Comparison of ENCODE assay signal across 16 cellular contexts in the genomic region with DNA sequence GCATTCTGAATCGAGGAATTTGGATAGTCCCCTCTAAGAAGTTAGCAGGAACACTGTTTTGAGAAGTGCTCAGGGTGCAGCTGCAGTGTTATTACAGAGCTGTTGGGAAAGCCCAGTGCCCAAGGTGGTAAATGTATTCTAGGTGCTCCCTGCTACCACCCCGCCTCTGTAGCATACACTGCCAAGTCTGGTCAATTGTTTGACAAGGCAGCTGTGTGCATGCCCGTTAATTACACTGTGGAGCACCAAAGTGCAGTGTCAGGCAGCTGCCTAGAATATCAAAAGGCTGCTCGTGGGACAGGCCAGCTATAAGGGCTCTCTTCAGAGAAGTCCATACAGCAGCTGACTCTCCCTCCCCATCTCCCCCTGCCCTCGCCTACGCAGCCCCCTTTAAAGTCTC.
DNase-seq lines count a peak whose midpoint lies in the region; ATAC-seq and TF ChIP-seq lines count a peak whose summit lies in the region.
"Had no signal": no experiment of that assay in that cellular context is flagged by ENCODE, and none has a peak within 500 bp of the region (broad histone marks: within the 10 kb centered on the region; RNA-seq: fewer than 3 reads in every experiment).

No MANE protein-coding gene starts in this region.

- H2BK120ac ChIP-seq in mesenchymal stem cell (ENCODE audit: low read depth, low read length), result no peak overlapping the region

- H3K14ac ChIP-seq in mesenchymal stem cell (ENCODE audit: low read length in 2 of 2), result no peak overlapping the region

- H3K4me1 ChIP-seq in SK-N-SH (ENCODE audit: control insufficient read depth in 1 of 2, insufficient read depth in 2 of 2, low read depth in 1 of 2, low read length in 1 of 2) (peaks cover 9 to 31% of the 10 kb centered on the region in 2 experiments), mesenchymal stem cell (ENCODE audit: control insufficient read depth, insufficient read depth, low read depth, low read length) (peaks cover 6% of the 10 kb centered on the region), MM.1S (ENCODE audit: low read length) (peaks cover 19% of the 10 kb centered on the region)
- H3K4me1 ChIP-seq: gastrocnemius medialis, psoas muscle, tibial nerve had no signal

- no peak overlapping the region for H3K23ac ChIP-seq in mesenchymal stem cell (ENCODE audit: low read length in 2 of 2)

- H3K9ac ChIP-seq in SK-N-SH, result peak overlapping the region; percentile 14; the same call in 1 of the 2 replicates
- H3K9ac ChIP-seq in mesenchymal stem cell (ENCODE audit: low read length), result no peak overlapping the region
- no peak overlapping the region for H3K9ac ChIP-seq in MM.1S (ENCODE audit: low read length)

- no peak for TF ChIP-seq RAD21 in SK-N-SH (IDR thresholded peaks at IDR 0.05; ENCODE audit: low read length)

- H3K9me3 ChIP-seq in SK-N-SH, result no peaks in the 10 kb centered on the region
- H3K9me3 ChIP-seq in mesenchymal stem cell (ENCODE audit: control insufficient read depth, low read length), result no peaks in the 10 kb centered on the region
- H3K9me3 ChIP-seq in MM.1S (replicated peaks; ENCODE audit: insufficient read depth, low read length), result no peaks in the 10 kb centered on the region
- H3K9me3 ChIP-seq: gastrocnemius medialis, psoas muscle, tibial nerve had no signal

- no peak overlapping the region for H2AFZ ChIP-seq in SK-N-SH (ENCODE audit: low read depth)
- H2AFZ ChIP-seq in mesenchymal stem cell (ENCODE audit: low read depth, low read length), result no peak overlapping the region
- H2AFZ ChIP-seq in MM.1S (ENCODE audit: low read length), result no peak overlapping the region

- H3K79me2 ChIP-seq in SK-N-SH (ENCODE audit: insufficient read depth) (no peaks in the 10 kb centered on the region), MM.1S (ENCODE audit: low read length) (no peaks in the 10 kb centered on the region)

- H3K27me3 ChIP-seq in SK-N-SH (ENCODE audit: insufficient read depth), result no peaks in the 10 kb centered on the region
- H3K27me3 ChIP-seq in mesenchymal stem cell (ENCODE audit: control insufficient read depth in 1 of 2, insufficient read depth in 1 of 2, low read length in 2 of 2), result peaks cover 0 to 17% of the 10 kb centered on the region in 2 experiments
- peaks cover 30% of the 10 kb centered on the region for H3K27me3 ChIP-seq in MM.1S (replicated peaks; ENCODE audit: insufficient read depth, low read length)
- H3K27me3 ChIP-seq: gastrocnemius medialis, tibial nerve had no signal

- no peak overlapping the region for H2AK5ac ChIP-seq in mesenchymal stem cell (ENCODE audit: low read length, severe bottlenecking)

- ATAC-seq in GM19324 (IDR thresholded peaks at IDR 0.05; ENCODE audit: low FRiP score, unreplicated experiment), result no peak
- ATAC-seq: activated CD8-positive, alpha-beta T cell treated with anti-CD3 and anti-CD28 coated beads, Interleukin-2, amount 10 ng/mL, durations not matched to agents 7 days and 5 days; gastrocnemius medialis; psoas muscle had no signal

- TF ChIP-seq EP300 in SK-N-SH (IDR thresholded peaks at IDR 0.05; ENCODE audit: borderline replicate concordance in 1 of 2, low read depth in 1 of 2, low read length in 1 of 2), result no peak

- no peak overlapping the region for H2BK5ac ChIP-seq in mesenchymal stem cell (ENCODE audit: low read depth, low read length, poor library complexity, severe bottlenecking)

- H4K20me1 ChIP-seq in SK-N-SH (ENCODE audit: insufficient read depth) (no peaks in the 10 kb centered on the region), MM.1S (ENCODE audit: insufficient read depth, low read length) (no peaks in the 10 kb centered on the region)

- H3K36me3 ChIP-seq in SK-N-SH (replicated peaks in 1 of 2; ENCODE audit: control insufficient read depth in 1 of 2, insufficient read depth in 2 of 2, low read length in 1 of 2) (no peaks in the 10 kb centered on the region), mesenchymal stem cell (ENCODE audit: control insufficient read depth in 1 of 2, insufficient read depth in 2 of 2, low read depth in 1 of 2, low read length in 2 of 2) (no peaks in the 10 kb centered on the region), MM.1S (replicated peaks; ENCODE audit: insufficient read depth, low read length) (no peaks in the 10 kb centered on the region)
- H3K36me3 ChIP-seq: gastrocnemius medialis, tibial nerve had no signal

- POLR2A ChIA-PET in SK-N-SH (lab: Yijun Ruan, JAX), result interaction anchor here (0.7 kb wide), 1 partner anchor 102 kb away, joined by 4 read pairs; no protein-coding TSS in a partner anchor
- POLR2A ChIA-PET in HEK293T (lab: Yijun Ruan, JAX), result no interaction called here

- WGBS in SK-N-SH (ENCODE audit: low lambda C conversion rate), result 8% methylated on average over 5 of the region's 6 CpGs
- WGBS in mesenchymal stem cell, result 71% methylated on average over 3 of the region's 6 CpGs

- peak overlapping the region; percentile 83 to 90 for H3K27ac ChIP-seq in SK-N-SH (ENCODE audit: low read depth in 2 of 2, low read length in 1 of 2)
- H3K27ac ChIP-seq in mesenchymal stem cell (ENCODE audit: low read length, poor library complexity, severe bottlenecking), result peak overlapping the region; percentile 81
- H3K27ac ChIP-seq in MM.1S (ENCODE audit: low read length), result no peak overlapping the region
- H3K27ac ChIP-seq: gastrocnemius medialis, psoas muscle, tibial nerve had no signal

- H4K8ac ChIP-seq in mesenchymal stem cell (ENCODE audit: low read length), result no peak overlapping the region

- no peak for TF ChIP-seq CTCF in SK-N-SH (IDR thresholded peaks at IDR 0.05)
- TF ChIP-seq CTCF in MM.1S (IDR thresholded peaks at IDR 0.05; ENCODE audit: low read length), result no peak

- H3K18ac ChIP-seq in mesenchymal stem cell (ENCODE audit: low read depth in 1 of 2, low read length in 2 of 2), result no peak overlapping the region

- H3F3A ChIP-seq in SK-N-SH (replicated peaks; ENCODE audit: insufficient read depth) (peaks cover 6% of the 10 kb centered on the region), MM.1S (ENCODE audit: insufficient read depth, low read length) (peaks cover 17% of the 10 kb centered on the region)

- H3K4me2 ChIP-seq in SK-N-SH (0 out of 2 replicates have a peak overlapping the region, but pooled peaks have one; percentile 11), mesenchymal stem cell (ENCODE audit: low read length, poor library complexity, severe bottlenecking) (no peak overlapping the region), MM.1S (ENCODE audit: low read depth, low read length) (no peak overlapping the region)

- no peak overlapping the region for H3K4me3 ChIP-seq in SK-N-SH (ENCODE audit: low read depth in 2 of 2, low read length in 1 of 2)
- no peak overlapping the region for H3K4me3 ChIP-seq in mesenchymal stem cell (ENCODE audit: insufficient read depth in 1 of 2, low read depth in 1 of 2, low read length in 2 of 2)
- no peak overlapping the region for H3K4me3 ChIP-seq in MM.1S (ENCODE audit: low read length)
- H3K4me3 ChIP-seq: gastrocnemius medialis, psoas muscle, tibial nerve had no signal

- no peak overlapping the region for H2BK15ac ChIP-seq in mesenchymal stem cell (ENCODE audit: low read depth, poor library complexity, severe bottlenecking)

- no peak overlapping the region for H3K4ac ChIP-seq in mesenchymal stem cell (ENCODE audit: low read depth in 1 of 2, low read length in 2 of 2)

- DNase-seq in COR-L47 (lab: John Stamatoyannopoulos, UW), result peak; percentile 81
- peak; percentile 99 for DNase-seq in NCI-H2081 treated with DMSO at 0.1 percent for 48 hours (lab: John Stamatoyannopoulos, UW)
- DNase-seq in SK-N-SH, result no peak
- DNase-seq in mesenchymal stem cell, result no peak
- no peak for DNase-seq in HEK293T (ENCODE audit: extremely low spot score)
- no peak for DNase-seq in MM.1S
- no peak for DNase-seq in NCI-H226
- DNase-seq: activated CD8-positive, alpha-beta T cell treated with anti-CD3 and anti-CD28 coated beads, Interleukin-2, amount 10 ng/mL, durations not matched to agents 7 days and 5 days; activated effector memory CD4-positive, alpha-beta T cell treated with anti-CD3 and anti-CD28 coated beads, Interleukin-2, amount 50 U/mL, for 16 hours; gastrocnemius medialis; islet precursor cell; KG1; psoas muscle; T-helper 9 cell had no signal

- CTCF ChIA-PET in SK-N-SH (lab: Yijun Ruan, JAX) (no interaction called here), HEK293T (lab: Yijun Ruan, JAX) (interaction anchor here (0.7 to 0.8 kb wide), 2 partner anchors 9 to 592 kb away, joined by 3 read pairs; no protein-coding TSS in a partner anchor)

- H3K79me1 ChIP-seq in mesenchymal stem cell (replicated peaks; ENCODE audit: low read length, poor library complexity, severe bottlenecking), result no peaks in the 10 kb centered on the region

- no peak overlapping the region for H4K91ac ChIP-seq in mesenchymal stem cell (ENCODE audit: low read length)

- H2BK12ac ChIP-seq in mesenchymal stem cell (ENCODE audit: low read length in 2 of 2), result no peak overlapping the region

- H3K9me2 ChIP-seq in SK-N-SH (no peaks in the 10 kb centered on the region), MM.1S (replicated peaks; ENCODE audit: insufficient read depth, low read length) (no peaks in the 10 kb centered on the region)

TF ChIP-seq in SK-N-SH, 30 proteins besides CTCF, POLR2A, EP300 and RAD21:
- TF ChIP-seq MXI1 (IDR thresholded peaks at IDR 0.05; ENCODE audit: low read depth, low read length), result 0 out of 2 replicates have a peak, but pooled peaks have one; percentile 33
- TF ChIP-seq SIN3A (IDR thresholded peaks at IDR 0.05; ENCODE audit: borderline replicate concordance, low read depth, low read length), result no peak

TF ChIP-seq in HEK293T, 16 proteins besides CTCF, POLR2A, EP300 and RAD21:
- TF ChIP-seq ARNT (IDR thresholded peaks at IDR 0.05), result no peak
- no peak for TF ChIP-seq ZNF384 (IDR thresholded peaks at IDR 0.05)
- no peak for TF ChIP-seq LEF1 (IDR thresholded peaks at IDR 0.05; ENCODE audit: borderline replicate concordance)
- no peak for TF ChIP-seq BHLHE40 (IDR thresholded peaks at IDR 0.05; ENCODE audit: borderline replicate concordance)
- TF ChIP-seq SP1 (IDR thresholded peaks at IDR 0.05), result no peak
- TF ChIP-seq NFRKB (IDR thresholded peaks at IDR 0.05), result no peak
- no peak for TF ChIP-seq TARDBP (IDR thresholded peaks at IDR 0.05)
- no peak for TF ChIP-seq SUZ12 (IDR thresholded peaks at IDR 0.05)
- TF ChIP-seq FOXA1 (IDR thresholded peaks at IDR 0.05), result no peak
- TF ChIP-seq ELF4 (IDR thresholded peaks at IDR 0.05), result no peak

Comparison
In these comparisons a context has a peak if more than half of its experiments do, and no peak if none do; other contexts are left out.
1. DNase-seq: peak in COR-L47 (single experiment) and NCI-H2081 treated with DMSO at 0.1 percent for 48 hours (single experiment); none in SK-N-SH (single experiment), mesenchymal stem cell (single experiment), HEK293T (single experiment), MM.1S (single experiment) and NCI-H226 (single experiment).